Comparison of ENCODE assay signal across 27 cellular contexts in genomic region chr4:7747062-7747385, GRCh38.
A peak's percentile ranks its signal among the peaks of the same experiment; 100 is the strongest.
DNase-seq lines count a peak whose midpoint lies in the region; ATAC-seq and TF ChIP-seq lines count a peak whose summit lies in the region.
"Had no signal": no experiment of that assay in that cellular context is flagged by ENCODE, and none has a peak within 500 bp of the region (broad histone marks: within the 10 kb centered on the region; RNA-seq: fewer than 3 reads in every experiment).

No MANE protein-coding gene starts in this region.

- no peak overlapping the region for H3K4me3 ChIP-seq in naive thymus-derived CD4-positive, alpha-beta T cell (ENCODE audit: low read length)
- H3K4me3 ChIP-seq in ovary (no peak overlapping the region), prostate gland (no peak overlapping the region)
- H3K4me3 ChIP-seq: hepatocyte, tibial nerve had no signal

- no peaks in the 10 kb centered on the region for H3K36me3 ChIP-seq in naive thymus-derived CD4-positive, alpha-beta T cell (ENCODE audit: control insufficient read depth in 2 of 3, insufficient read depth in 3 of 3, low read length in 3 of 3)
- H3K36me3 ChIP-seq in ovary (no peaks in the 10 kb centered on the region), prostate gland (no peaks in the 10 kb centered on the region)
- H3K36me3 ChIP-seq: BE2C, tibial nerve had no signal

- TF ChIP-seq EP300 in ovary (IDR thresholded peaks at IDR 0.05), result no peak

- CTCF ChIA-PET in naive thymus-derived CD4-positive, alpha-beta T cell (lab: Charles Lee), result interaction anchor here (1.4 kb wide), 1 partner anchor 55 kb away, joined by 7 read pairs; no protein-coding TSS in a partner anchor
- CTCF ChIA-PET in activated CD4-positive, alpha-beta T cell treated with anti-CD3 and anti-CD28 coated beads for 36 hours (lab: Charles Lee), result no interaction called here

- DNase-seq in Ammon's horn (ENCODE audit: low spot score) (peak; percentile 73), left ventricle myocardium superior (peak; percentile 62), ovary (no peak), prostate gland (ENCODE audit: low spot score) (no peak), SK-N-DZ (ENCODE audit: low spot score) (no peak)
- DNase-seq in activated naive CD8-positive, alpha-beta T cell treated with anti-CD3 and anti-CD28 coated beads, Interleukin-2, amount 10 ng/mL, durations not matched to agents 7 days and 5 days, result no peak
- no peak for DNase-seq in naive thymus-derived CD4-positive, alpha-beta T cell
- no peak for DNase-seq in activated CD4-positive, alpha-beta T cell treated with anti-CD3 and anti-CD28 coated beads for 36 hours
- DNase-seq: activated B cell treated with CpG ODN at 0.5 μM for 24 hours; activated naive CD4-positive, alpha-beta T cell treated with anti-CD3 and anti-CD28 coated beads for 36 hours; activated T-cell treated with anti-CD3 and anti-CD28 coated beads, Interleukin-2, amount 50 U/mL, for 72 hours; BE2C; DMS79 treated with DMSO at 0.1 percent for 48 hours; effector memory CD8-positive, alpha-beta T cell; erythroblast; GF-D8; IMR-90; NCI-H1048; NCI-H187; NCI-H2171; NCI-H524 treated with DMSO at 0.1 percent for 48 hours; NK-92 treated with Interleukin-12 subunit alpha and Interleukin-12 subunit beta, amount 100 ng/mL, for 24 hours; SIG-M5; small intestine; T1000 had no signal

- POLR2A ChIA-PET in activated naive CD8-positive, alpha-beta T cell treated with anti-CD3 and anti-CD28 coated beads, Interleukin-2, amount 10 ng/mL, durations not matched to agents 7 days and 5 days (lab: Charles Lee), result no interaction called here
- POLR2A ChIA-PET in naive thymus-derived CD4-positive, alpha-beta T cell (lab: Charles Lee), result no interaction called here
- POLR2A ChIA-PET in activated CD4-positive, alpha-beta T cell treated with anti-CD3 and anti-CD28 coated beads for 36 hours (lab: Charles Lee), result interaction anchor here (0.6 kb wide), 1 partner anchor 117 kb away, joined by 3 read pairs; no protein-coding TSS in a partner anchor

- no peak overlapping the region for H3K4me3 Mint-ChIP-seq in activated naive CD8-positive, alpha-beta T cell treated with anti-CD3 and anti-CD28 coated beads, Interleukin-2, amount 10 ng/mL, durations not matched to agents 7 days and 5 days
- H3K4me3 Mint-ChIP-seq in naive thymus-derived CD4-positive, alpha-beta T cell, result no peak overlapping the region
- H3K4me3 Mint-ChIP-seq in activated CD4-positive, alpha-beta T cell treated with anti-CD3 and anti-CD28 coated beads for 36 hours, result no peak overlapping the region
- H3K4me3 Mint-ChIP-seq: activated B cell treated with CpG ODN at 0.5 μM for 24 hours; activated naive CD4-positive, alpha-beta T cell treated with anti-CD3 and anti-CD28 coated beads for 36 hours; activated T-cell treated with anti-CD3 and anti-CD28 coated beads, Interleukin-2, amount 50 U/mL, for 72 hours; effector memory CD8-positive, alpha-beta T cell had no signal

- H3K36me3 Mint-ChIP-seq in activated naive CD8-positive, alpha-beta T cell treated with anti-CD3 and anti-CD28 coated beads, Interleukin-2, amount 10 ng/mL, durations not matched to agents 7 days and 5 days, result no peaks in the 10 kb centered on the region
- H3K36me3 Mint-ChIP-seq in naive thymus-derived CD4-positive, alpha-beta T cell, result peaks cover 0 to 8% (median 0%) of the 10 kb centered on the region in 5 donors
- no peaks in the 10 kb centered on the region for H3K36me3 Mint-ChIP-seq in activated CD4-positive, alpha-beta T cell treated with anti-CD3 and anti-CD28 coated beads for 36 hours (ENCODE audit: low read depth)

- H3K9me3 ChIP-seq in naive thymus-derived CD4-positive, alpha-beta T cell (ENCODE audit: control insufficient read depth in 2 of 3, low read length in 3 of 3), result no peaks in the 10 kb centered on the region
- H3K9me3 ChIP-seq in ovary, result no peaks in the 10 kb centered on the region
- H3K9me3 ChIP-seq in prostate gland, result no peaks in the 10 kb centered on the region
- H3K9me3 ChIP-seq: BE2C, tibial nerve had no signal

- WGBS in ovary, 3 donors, result 75 to 85% (median 82%) methylated on average over 7 of the region's 7 CpGs
- 93% methylated on average over 7 of the region's 7 CpGs for WGBS in prostate gland

- no peak overlapping the region for H3K27ac ChIP-seq in naive thymus-derived CD4-positive, alpha-beta T cell (ENCODE audit: low read depth, low read length)
- H3K27ac ChIP-seq in ovary (no peak overlapping the region), prostate gland (no peak overlapping the region)
- H3K27ac ChIP-seq: hepatocyte, tibial nerve had no signal

- no peaks in the 10 kb centered on the region for H3K27me3 ChIP-seq in naive thymus-derived CD4-positive, alpha-beta T cell (ENCODE audit: control insufficient read depth in 2 of 2, insufficient read depth in 2 of 2, low read length in 2 of 2)
- H3K27me3 ChIP-seq in ovary (no peaks in the 10 kb centered on the region), prostate gland (replicated peaks; ENCODE audit: insufficient read depth) (no peaks in the 10 kb centered on the region)
- H3K27me3 ChIP-seq: BE2C, hepatocyte, tibial nerve had no signal

- no peaks in the 10 kb centered on the region for H3K9me3 Mint-ChIP-seq in activated naive CD8-positive, alpha-beta T cell treated with anti-CD3 and anti-CD28 coated beads, Interleukin-2, amount 10 ng/mL, durations not matched to agents 7 days and 5 days
- H3K9me3 Mint-ChIP-seq in naive thymus-derived CD4-positive, alpha-beta T cell, result peaks cover 0 to 4% (median 0%) of the 10 kb centered on the region in 11 donors
- no peaks in the 10 kb centered on the region for H3K9me3 Mint-ChIP-seq in activated CD4-positive, alpha-beta T cell treated with anti-CD3 and anti-CD28 coated beads for 36 hours (ENCODE audit: low read depth)
- H3K9me3 Mint-ChIP-seq: activated B cell treated with CpG ODN at 0.5 μM for 24 hours; activated naive CD4-positive, alpha-beta T cell treated with anti-CD3 and anti-CD28 coated beads for 36 hours; activated T-cell treated with anti-CD3 and anti-CD28 coated beads, Interleukin-2, amount 50 U/mL, for 72 hours; effector memory CD8-positive, alpha-beta T cell had no signal

- TF ChIP-seq CTCF in ovary (IDR thresholded peaks at IDR 0.05) (no peak), prostate gland (IDR thresholded peaks at IDR 0.05) (no peak)

- peak overlapping the region; percentile 54 for H3K27ac Mint-ChIP-seq in activated naive CD8-positive, alpha-beta T cell treated with anti-CD3 and anti-CD28 coated beads, Interleukin-2, amount 10 ng/mL, durations not matched to agents 7 days and 5 days
- peak overlapping the region in 2 of 9 donors; percentile 29 to 44 for H3K27ac Mint-ChIP-seq in naive thymus-derived CD4-positive, alpha-beta T cell
- H3K27ac Mint-ChIP-seq in activated CD4-positive, alpha-beta T cell treated with anti-CD3 and anti-CD28 coated beads for 36 hours, result no peak overlapping the region
- H3K27ac Mint-ChIP-seq: activated B cell treated with CpG ODN at 0.5 μM for 24 hours; activated naive CD4-positive, alpha-beta T cell treated with anti-CD3 and anti-CD28 coated beads for 36 hours; activated T-cell treated with anti-CD3 and anti-CD28 coated beads, Interleukin-2, amount 50 U/mL, for 72 hours had no signal

- ATAC-seq in activated naive CD8-positive, alpha-beta T cell treated with anti-CD3 and anti-CD28 coated beads, Interleukin-2, amount 10 ng/mL, durations not matched to agents 7 days and 5 days (ENCODE audit: low read depth), result no peak
- peak; percentile 62 for ATAC-seq in left ventricle myocardium superior
- ATAC-seq in naive thymus-derived CD4-positive, alpha-beta T cell, result peak; percentile 63
- no peak for ATAC-seq in activated CD4-positive, alpha-beta T cell treated with anti-CD3 and anti-CD28 coated beads for 36 hours
- ATAC-seq: activated T-cell treated with anti-CD3 and anti-CD28 coated beads, Interleukin-2, amount 50 U/mL, for 72 hours; effector memory CD8-positive, alpha-beta T cell had no signal

- TF ChIP-seq POLR2A in ovary (IDR thresholded peaks at IDR 0.05) (no peak), prostate gland (IDR thresholded peaks at IDR 0.05) (no peak)

- intact Hi-C loops in left ventricle myocardium superior (cut with micrococcal nuclease) (no loop called here), ovary (cut with DNase I) (no loop called here), prostate gland (cut with DNase I) (no loop called here)
- intact Hi-C loops in naive thymus-derived CD4-positive, alpha-beta T cell (cut with micrococcal nuclease), result no loop called here
- intact Hi-C loops in activated CD4-positive, alpha-beta T cell treated with anti-CD3 and anti-CD28 coated beads for 36 hours (cut with DNase I, micrococcal nuclease), result no loop called here

- no peaks in the 10 kb centered on the region for H3K27me3 Mint-ChIP-seq in activated naive CD8-positive, alpha-beta T cell treated with anti-CD3 and anti-CD28 coated beads, Interleukin-2, amount 10 ng/mL, durations not matched to agents 7 days and 5 days
- no peaks in the 10 kb centered on the region for H3K27me3 Mint-ChIP-seq in naive thymus-derived CD4-positive, alpha-beta T cell
- no peaks in the 10 kb centered on the region for H3K27me3 Mint-ChIP-seq in activated CD4-positive, alpha-beta T cell treated with anti-CD3 and anti-CD28 coated beads for 36 hours
- H3K27me3 Mint-ChIP-seq: activated B cell treated with CpG ODN at 0.5 μM for 24 hours; effector memory CD8-positive, alpha-beta T cell had no signal

- H3K4me1 Mint-ChIP-seq in activated naive CD8-positive, alpha-beta T cell treated with anti-CD3 and anti-CD28 coated beads, Interleukin-2, amount 10 ng/mL, durations not matched to agents 7 days and 5 days, result peaks cover 6% of the 10 kb centered on the region
- peaks cover 12 to 45% (median 37%) of the 10 kb centered on the region in 7 donors for H3K4me1 Mint-ChIP-seq in naive thymus-derived CD4-positive, alpha-beta T cell
- peaks cover 22% of the 10 kb centered on the region for H3K4me1 Mint-ChIP-seq in activated CD4-positive, alpha-beta T cell treated with anti-CD3 and anti-CD28 coated beads for 36 hours
- H3K4me1 Mint-ChIP-seq: activated B cell treated with CpG ODN at 0.5 μM for 24 hours had no signal

- peaks cover 0 to 8% of the 10 kb centered on the region in 2 donors for H3K4me1 ChIP-seq in naive thymus-derived CD4-positive, alpha-beta T cell (ENCODE audit: control insufficient read depth in 2 of 2, insufficient read depth in 2 of 2, low read length in 2 of 2)
- H3K4me1 ChIP-seq in ovary (ENCODE audit: insufficient read depth) (no peaks in the 10 kb centered on the region), prostate gland (replicated peaks) (no peaks in the 10 kb centered on the region)
- H3K4me1 ChIP-seq: BE2C had no signal

Comparison
In these comparisons a context has a peak if more than half of its experiments do, and no peak if none do; other contexts are left out.
1. DNase-seq: peak in Ammon's horn (single experiment) and left ventricle myocardium superior (single experiment); none in activated naive CD8-positive, alpha-beta T cell treated with anti-CD3 and anti-CD28 coated beads, Interleukin-2, amount 10 ng/mL, durations not matched to agents 7 days and 5 days (single experiment), naive thymus-derived CD4-positive, alpha-beta T cell (0 of 9), ovary (0 of 5), prostate gland (single experiment), SK-N-DZ (single experiment) and activated CD4-positive, alpha-beta T cell treated with anti-CD3 and anti-CD28 coated beads for 36 hours (single experiment).
2. ATAC-seq: peak in left ventricle myocardium superior (single experiment) and naive thymus-derived CD4-positive, alpha-beta T cell (single experiment); none in activated naive CD8-positive, alpha-beta T cell treated with anti-CD3 and anti-CD28 coated beads, Interleukin-2, amount 10 ng/mL, durations not matched to agents 7 days and 5 days (single experiment) and activated CD4-positive, alpha-beta T cell treated with anti-CD3 and anti-CD28 coated beads for 36 hours (single experiment).